1 cellular context compared by ENCODE assay signal in the genomic region with DNA sequence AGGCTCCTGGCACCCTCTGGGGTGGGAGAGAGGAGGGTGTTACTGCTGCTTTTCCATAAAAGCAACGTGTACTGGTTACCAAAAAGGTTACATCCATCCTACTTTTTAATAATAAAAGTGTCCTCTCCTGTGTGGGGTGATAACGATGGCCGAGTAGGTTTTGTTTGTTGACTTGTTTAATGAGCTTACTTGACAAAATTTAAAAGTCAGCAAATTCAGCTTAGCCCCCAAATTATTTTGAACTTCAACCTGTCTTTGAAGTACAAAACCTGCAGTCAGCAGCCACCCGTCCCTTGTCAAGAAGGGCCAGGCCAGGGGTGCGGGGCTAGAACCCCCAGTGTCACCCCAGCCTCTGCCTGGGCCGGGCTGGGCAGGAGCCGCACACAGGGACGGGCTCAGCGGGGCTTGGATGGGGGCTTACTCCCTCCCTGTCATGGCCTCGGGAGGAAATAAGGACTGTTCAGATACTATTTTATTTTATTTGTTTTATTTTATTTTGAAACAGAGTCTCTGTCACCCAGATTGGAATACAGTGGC.
TF ChIP-seq lines count a peak whose summit lies in the region.

No MANE protein-coding gene starts in this region.

TF ChIP-seq in IMR-90, 13 proteins besides CTCF, POLR2A, EP300 and RAD21:
- peak; percentile 68 for TF ChIP-seq MAFK (IDR thresholded peaks at IDR 0.05; ENCODE audit: low read depth, low read length)
- TF ChIP-seq BHLHE40 (IDR thresholded peaks at IDR 0.05; ENCODE audit: low read depth, low read length), result no peak
